Comparison of ENCODE assay signal across 26 cellular contexts in the genomic region with DNA sequence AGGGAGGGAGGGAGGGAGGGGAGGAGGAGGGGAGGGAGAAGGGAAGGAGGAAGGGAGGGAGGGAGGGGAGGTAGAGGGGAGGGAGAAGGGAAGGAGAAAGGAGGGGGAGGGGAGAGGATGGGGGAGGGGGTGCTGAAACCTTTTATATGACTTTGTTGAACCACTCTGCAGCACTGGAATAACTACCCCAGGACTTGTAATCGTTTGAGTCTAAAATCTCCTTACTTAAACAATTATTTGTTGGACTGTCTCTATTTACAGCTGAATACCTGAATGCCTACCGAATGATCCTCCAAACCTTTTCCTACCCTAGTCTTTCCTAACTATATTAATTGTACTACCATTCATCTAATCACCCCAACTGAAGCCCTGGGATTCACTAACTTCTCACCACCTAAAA.
"Had no signal": no experiment of that assay in that cellular context is flagged by ENCODE, and none has a peak within 500 bp of the region (broad histone marks: within the 10 kb centered on the region; RNA-seq: fewer than 3 reads in every experiment).

No MANE protein-coding gene starts in this region.

- DNase-seq: colonic mucosa; cortex of kidney; effector CD8-positive, alpha-beta T cell; effector memory CD8-positive, alpha-beta T cell; endodermal cell; esophagus squamous epithelium; foreskin fibroblast; foreskin melanocyte; gastrocnemius medialis; glutamatergic neuron; head of caudate nucleus; heart right ventricle; hippocampal formation; left cardiac atrium; left lung; left ventricle myocardium superior; lower lobe of right lung; mesenchymal stem cell; mucosa of descending colon; naive B cell had no signal

- ATAC-seq: effector memory CD8-positive, alpha-beta T cell; esophagus mucosa; gastrocnemius medialis; heart right ventricle; left cardiac atrium; left lung; left ventricle myocardium superior; lower lobe of right lung; mucosa of descending colon had no signal

- H3K27ac ChIP-seq: colonic mucosa, esophagus squamous epithelium, gastrocnemius medialis, heart right ventricle, left lung, lower lobe of right lung had no signal

- H3K4me1 ChIP-seq: colonic mucosa, gastrocnemius medialis, heart right ventricle, left lung, lower lobe of right lung had no signal

- H3K9me3 ChIP-seq: colonic mucosa, esophagus squamous epithelium, gastrocnemius medialis, lower lobe of right lung, mucosa of descending colon had no signal

- H3K9me3 Mint-ChIP-seq: dendritic cell treated with granulocyte-macrophage colony-stimulating factor and Interleukin-4, amounts not matched to agents 40 ng/mL and 50 ng/mL, for 4 days; endodermal cell had no signal

- H3K27me3 Mint-ChIP-seq: dendritic cell treated with granulocyte-macrophage colony-stimulating factor and Interleukin-4, amounts not matched to agents 40 ng/mL and 50 ng/mL, for 4 days; effector memory CD8-positive, alpha-beta T cell had no signal

- H3K4me3 Mint-ChIP-seq: dendritic cell treated with granulocyte-macrophage colony-stimulating factor and Interleukin-4, amounts not matched to agents 40 ng/mL and 50 ng/mL, for 4 days; effector memory CD8-positive, alpha-beta T cell; endodermal cell; mesothelial cell of epicardium; naive B cell had no signal

- H3K36me3 ChIP-seq: colonic mucosa, esophagus squamous epithelium, gastrocnemius medialis, left lung had no signal

- H3K4me1 Mint-ChIP-seq: endodermal cell, naive B cell had no signal

- H3K27ac Mint-ChIP-seq: dendritic cell treated with granulocyte-macrophage colony-stimulating factor and Interleukin-4, amounts not matched to agents 40 ng/mL and 50 ng/mL, for 4 days; effector memory CD8-positive, alpha-beta T cell; endodermal cell; mesothelial cell of epicardium; naive B cell had no signal

- FAIRE-seq: endometrium, islet of Langerhans, keratinocyte had no signal

- H3K4me3 ChIP-seq: colonic mucosa, esophagus squamous epithelium, gastrocnemius medialis, heart right ventricle, left lung, lower lobe of right lung, mucosa of descending colon had no signal

- H3K27me3 ChIP-seq: colonic mucosa, esophagus squamous epithelium, gastrocnemius medialis, heart right ventricle, left lung had no signal

- H3K36me3 Mint-ChIP-seq: naive B cell had no signal
